Comparison of ENCODE assay signal across 8 cellular contexts in the genomic region with DNA sequence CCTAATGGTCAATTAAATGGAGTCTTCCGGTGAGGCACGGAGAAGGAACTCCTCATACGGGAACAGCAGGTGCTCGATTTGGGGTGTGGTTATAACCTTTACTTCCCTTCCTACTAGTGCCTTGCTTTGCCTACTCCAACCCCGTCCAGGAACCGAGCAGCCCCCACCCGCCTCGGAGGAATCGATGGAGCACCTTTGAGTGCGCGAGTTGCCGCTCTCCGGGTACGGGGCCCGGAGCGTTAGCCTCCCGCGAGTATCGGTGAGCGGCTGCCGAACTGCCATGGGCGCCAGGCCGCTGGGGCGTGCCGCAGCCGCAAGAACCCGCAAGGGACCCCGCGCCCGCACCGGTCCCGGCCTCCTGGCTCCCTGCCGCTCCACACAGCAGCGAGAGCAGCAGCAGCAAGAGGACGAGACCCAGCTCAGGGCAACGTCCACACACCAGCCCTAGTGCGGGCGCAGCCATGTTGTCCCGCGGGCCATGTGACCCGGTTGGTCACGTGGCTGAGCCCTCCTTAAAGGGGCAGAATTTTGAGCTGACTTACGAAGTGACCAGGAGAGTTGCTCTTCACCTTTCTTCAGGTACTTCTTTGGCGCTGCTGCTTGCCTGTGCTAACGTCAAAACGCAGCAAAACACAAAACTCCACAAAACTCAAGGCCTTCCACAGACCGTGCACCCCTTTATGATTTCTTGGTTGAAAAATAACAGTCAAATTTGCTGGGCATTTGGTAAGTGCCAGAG. TPM values are rescaled to one million over a fixed set of nuclear protein-coding genes. Genes with fewer than 3 reads are reported as not detected.
DNase-seq lines count a peak whose midpoint lies in the region; ATAC-seq and TF ChIP-seq lines count a peak whose summit lies in the region.

A gene (minus strand): TSS at position 487 of the 739 bp plus-strand sequence. CDS start 24 bp downstream, at position 463.

- H3K4me3 ChIP-seq in BE2C (ENCODE audit: low read depth, low read length) (peak within 1 kb of the TSS; percentile 76), ectodermal cell (ENCODE audit: insufficient read depth, low read depth, low read length) (peak within 1 kb of the TSS; percentile 83), lower lobe of right lung (peak within 1 kb of the TSS; percentile 100)

- H3K27me3 Mint-ChIP-seq in activated CD8-positive, alpha-beta T cell treated with anti-CD3 and anti-CD28 coated beads, Interleukin-2, amount 10 ng/mL, durations not matched to agents 7 days and 5 days (ENCODE audit: low read depth): no peaks in the 10 kb centered on the region

- POLR2A ChIA-PET in activated CD8-positive, alpha-beta T cell treated with anti-CD3 and anti-CD28 coated beads, Interleukin-2, amount 10 ng/mL, durations not matched to agents 7 days and 5 days (lab: Charles Lee): interaction anchor here (0.7 to 1.4 kb wide), 12 partner anchors 20 to 355 kb away, joined by 3 to 28 read pairs (median 4); a partner anchor contains a TSS

- H3K27ac ChIP-seq in ectodermal cell (ENCODE audit: insufficient read depth, low read depth, low read length, poor library complexity, severe bottlenecking): peak within 1 kb of the TSS; percentile 64
- peak within 1 kb of the TSS; percentile 96 for H3K27ac ChIP-seq in lower lobe of right lung

- CTCF ChIA-PET in activated CD8-positive, alpha-beta T cell treated with anti-CD3 and anti-CD28 coated beads, Interleukin-2, amount 10 ng/mL, durations not matched to agents 7 days and 5 days (lab: Charles Lee): interaction anchor here (1.1 to 2.0 kb wide), 3 partner anchors 52 to 118 kb away, joined by 3 to 13 read pairs (median 3); no protein-coding TSS in a partner anchor

- H3K27ac Mint-ChIP-seq in activated CD8-positive, alpha-beta T cell treated with anti-CD3 and anti-CD28 coated beads, Interleukin-2, amount 10 ng/mL, durations not matched to agents 7 days and 5 days: peak within 1 kb of the TSS; percentile 92

- no peaks in the 10 kb centered on the region for H3K4me1 ChIP-seq in BE2C
- no peaks in the 10 kb centered on the region for H3K4me1 ChIP-seq in ectodermal cell (ENCODE audit: control insufficient read depth, insufficient read depth, low read length)
- H3K4me1 ChIP-seq in lower lobe of right lung: peaks cover 15% of the 10 kb centered on the region

- H3K9me3 ChIP-seq in BE2C (no peaks in the 10 kb centered on the region), ectodermal cell (ENCODE audit: control insufficient read depth, low read length) (no peaks in the 10 kb centered on the region), lower lobe of right lung (no peaks in the 10 kb centered on the region)

- ATAC-seq in GM19025 (IDR thresholded peaks at IDR 0.05; ENCODE audit: low read depth, unreplicated experiment): peak; percentile 100
- peak; percentile 100 for ATAC-seq in HG03280 (IDR thresholded peaks at IDR 0.05; ENCODE audit: unreplicated experiment)
- peak; percentile 98 for ATAC-seq in activated CD8-positive, alpha-beta T cell treated with anti-CD3 and anti-CD28 coated beads, Interleukin-2, amount 10 ng/mL, durations not matched to agents 7 days and 5 days
- peak; percentile 97 to 100 for ATAC-seq in lower lobe of right lung

- DNase-seq in BE2C (peak; percentile 74), NCI-H526 treated with DMSO at 0.1 percent for 48 hours (lab: John Stamatoyannopoulos, UW) (peak; percentile 51), lower lobe of right lung (peak; percentile 89)
- DNase-seq in activated CD8-positive, alpha-beta T cell treated with anti-CD3 and anti-CD28 coated beads, Interleukin-2, amount 10 ng/mL, durations not matched to agents 7 days and 5 days: peak; percentile 86
- DNase-seq in stimulated activated CD4-positive, alpha-beta T cell treated with anti-CD3 and anti-CD28 coated beads, Interleukin-4, amount 100 ng/mL, for 48 hours (ENCODE audit: low read depth in 2 of 2): peak; percentile 60 to 70

- no peaks in the 10 kb centered on the region for H3K36me3 Mint-ChIP-seq in activated CD8-positive, alpha-beta T cell treated with anti-CD3 and anti-CD28 coated beads, Interleukin-2, amount 10 ng/mL, durations not matched to agents 7 days and 5 days (ENCODE audit: low read depth)

- H3K36me3 ChIP-seq in BE2C (no peaks in the 10 kb centered on the region), ectodermal cell (ENCODE audit: control insufficient read depth, insufficient read depth, low read length) (no peaks in the 10 kb centered on the region), lower lobe of right lung (no peaks in the 10 kb centered on the region)

- 1% methylated on average over 47 of the region's 47 CpGs for whole genome bisulfite sequencing in ectodermal cell, 2 experiments

- H3K4me1 Mint-ChIP-seq in activated CD8-positive, alpha-beta T cell treated with anti-CD3 and anti-CD28 coated beads, Interleukin-2, amount 10 ng/mL, durations not matched to agents 7 days and 5 days (ENCODE audit: low read depth): peaks cover 17% of the 10 kb centered on the region

- no peaks in the 10 kb centered on the region for H3K9me3 Mint-ChIP-seq in activated CD8-positive, alpha-beta T cell treated with anti-CD3 and anti-CD28 coated beads, Interleukin-2, amount 10 ng/mL, durations not matched to agents 7 days and 5 days (ENCODE audit: insufficient read depth)

- intact Hi-C loops in lower lobe of right lung (cut with DNase I): no loop called here

- H3K27me3 ChIP-seq in BE2C: no peaks in the 10 kb centered on the region
- no peaks in the 10 kb centered on the region for H3K27me3 ChIP-seq in ectodermal cell (ENCODE audit: control insufficient read depth, insufficient read depth, low read length, poor library complexity, severe bottlenecking)
- H3K27me3 ChIP-seq in lower lobe of right lung (ENCODE audit: low read depth): no peaks in the 10 kb centered on the region

- TF ChIP-seq CTCF in BE2C (IDR thresholded peaks at IDR 0.05; ENCODE audit: low read depth, low read length) (no peak), lower lobe of right lung (IDR thresholded peaks at IDR 0.05) (no peak)

- peak within 1 kb of the TSS; percentile 87 for H3K4me3 Mint-ChIP-seq in activated CD8-positive, alpha-beta T cell treated with anti-CD3 and anti-CD28 coated beads, Interleukin-2, amount 10 ng/mL, durations not matched to agents 7 days and 5 days

RNA-seq across cellular contexts. Expression of the gene that starts here (rescaled TPM):
- polyA plus RNA-seq in BE2C (2012; ENCODE audit: insufficient read depth, insufficient read length, low read depth): 2.4 TPM
- 1 to 10 TPM; 7.4 to 8.7 TPM for total RNA-seq in activated CD8-positive, alpha-beta T cell treated with anti-CD3 and anti-CD28 coated beads, Interleukin-2, amount 10 ng/mL, durations not matched to agents 7 days and 5 days
- 13.1 TPM for polyA plus RNA-seq in ectodermal cell (2013, experiment 1 of 4)
- 13.6 TPM for polyA plus RNA-seq in ectodermal cell (2013, experiment 2 of 4)
- 10.2 TPM for polyA plus RNA-seq in ectodermal cell (2013, experiment 3 of 4)
- 11.1 TPM for polyA plus RNA-seq in ectodermal cell (2013, experiment 4 of 4)
- 35.4 TPM for total RNA-seq in lower lobe of right lung

Comparison
In these comparisons a context has a peak if more than half of its experiments do, and no peak if none do; other contexts are left out.
1. Peak in every context shown above with its lines: DNase-seq, ATAC-seq, H3K4me3 ChIP-seq and H3K27ac ChIP-seq.